Comparison of ENCODE assay signal across 16 cellular contexts in the genomic region with DNA sequence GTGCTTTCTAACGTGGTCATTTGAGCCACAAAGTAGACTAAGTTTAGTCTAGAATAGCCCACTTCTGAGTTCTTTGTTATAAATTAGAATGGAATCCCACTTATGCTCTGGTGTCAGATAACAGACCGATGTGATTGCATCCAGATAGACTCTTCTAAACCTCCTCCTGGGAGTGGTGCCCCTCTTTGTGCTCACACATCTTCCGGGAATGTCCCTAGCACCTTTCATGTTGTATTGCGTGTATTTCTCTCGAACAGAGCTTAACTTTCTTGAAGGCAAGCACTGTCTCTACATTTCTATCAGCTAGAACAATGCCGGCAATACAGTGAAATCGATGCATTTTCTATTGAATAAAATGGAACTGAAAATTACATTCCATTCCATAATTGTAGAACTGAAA. TPM values are rescaled to one million over a fixed set of nuclear protein-coding genes. Genes with fewer than 3 reads are reported as not detected.
DNase-seq lines count a peak whose midpoint lies in the region; TF ChIP-seq lines count a peak whose summit lies in the region.
"Had no signal": no experiment of that assay in that cellular context is flagged by ENCODE, and none has a peak within 500 bp of the region (broad histone marks: within the 10 kb centered on the region; RNA-seq: fewer than 3 reads in every experiment).

No MANE protein-coding gene starts in this region.

- H3K27me3 Mint-ChIP-seq in CD8-positive, alpha-beta memory T cell: peaks cover 5 to 13% of the 10 kb centered on the region in 2 donors
- H3K27me3 Mint-ChIP-seq: stimulated activated memory B cell treated with anti-CD40 and anti-IgM and Interleukin-4, amounts not matched to agents 10 μg/mL and 1 μg/mL and 100 μg/mL, for 72 hours had no signal

- H3K4me2 ChIP-seq in OCI-LY3 (ENCODE audit: low read length): peak overlapping the region; percentile 64

- no peaks in the 10 kb centered on the region for H3K9me3 Mint-ChIP-seq in CD8-positive, alpha-beta memory T cell
- H3K9me3 Mint-ChIP-seq: activated T-helper 2 cell treated with anti-CD3 and anti-CD28 coated beads, Interferon-gamma antibody, Interleukin-2, Interleukin-4, amounts not matched to agents 10 μg/mL and 5 μg/mL and 100 μg/mL, durations not matched to agents 14 hours and 24 hours and 36 hours; CD14-positive monocyte; stimulated activated memory B cell treated with anti-CD40 and anti-IgM and Interleukin-4, amounts not matched to agents 10 μg/mL and 1 μg/mL and 100 μg/mL, for 72 hours had no signal

- no peaks in the 10 kb centered on the region for H4K20me1 ChIP-seq in OCI-LY3 (ENCODE audit: insufficient read depth, low read length)

- POLR2A ChIA-PET in HEK293 (lab: Yijun Ruan, JAX): no interaction called here
- POLR2A ChIA-PET in CD8-positive, alpha-beta memory T cell (lab: Charles Lee): no interaction called here

- H3K27me3 ChIP-seq in OCI-LY3 (ENCODE audit: low read depth, low read length): peaks cover 9% of the 10 kb centered on the region; the same call in 1 of the 2 replicates
- no peaks in the 10 kb centered on the region for H3K27me3 ChIP-seq in CD8-positive, alpha-beta memory T cell (ENCODE audit: insufficient read depth, low read length, poor library complexity, severe bottlenecking)
- H3K27me3 ChIP-seq: left lung had no signal

- H3K4me3 Mint-ChIP-seq in CD8-positive, alpha-beta memory T cell: no peak overlapping the region
- H3K4me3 Mint-ChIP-seq: CD14-positive monocyte; stimulated activated memory B cell treated with anti-CD40 and anti-IgM and Interleukin-4, amounts not matched to agents 10 μg/mL and 1 μg/mL and 100 μg/mL, for 72 hours had no signal

- H3K36me3 ChIP-seq in HEK293 (ENCODE audit: control insufficient read depth in 2 of 2, insufficient read depth in 1 of 2, low read length in 2 of 2) (no peaks in the 10 kb centered on the region), OCI-LY3 (replicated peaks; ENCODE audit: low read depth, low read length) (no peaks in the 10 kb centered on the region)
- H3K36me3 ChIP-seq in CD8-positive, alpha-beta memory T cell (ENCODE audit: insufficient read depth, low read length): no peaks in the 10 kb centered on the region
- H3K36me3 ChIP-seq: gastroesophageal sphincter, left lung had no signal

- H3K4me1 ChIP-seq in HEK293 (ENCODE audit: control insufficient read depth, insufficient read depth, low read length) (peaks cover 5% of the 10 kb centered on the region), OCI-LY3 (ENCODE audit: low read length) (peaks cover 33% of the 10 kb centered on the region)
- H3K4me1 ChIP-seq in CD8-positive, alpha-beta memory T cell (ENCODE audit: insufficient read depth, low read length): no peaks in the 10 kb centered on the region
- H3K4me1 ChIP-seq: gastroesophageal sphincter had no signal

- H3K27ac ChIP-seq in HEK293 (ENCODE audit: extremely low read depth, low read depth, low read length) (no peak overlapping the region), OCI-LY3 (ENCODE audit: low read length) (no peak overlapping the region)
- H3K27ac ChIP-seq in CD8-positive, alpha-beta memory T cell (ENCODE audit: low read depth, low read length): no peak overlapping the region
- H3K27ac ChIP-seq: gastroesophageal sphincter, left lung had no signal

- H3K4me3 ChIP-seq in HEK293 (ENCODE audit: low read depth, low read length): no peak overlapping the region
- H3K4me3 ChIP-seq in OCI-LY3 (ENCODE audit: low read length): peak overlapping the region; percentile 45
- no peak overlapping the region for H3K4me3 ChIP-seq in skeletal muscle cell (ENCODE audit: low read depth, low read length)
- no peak overlapping the region for H3K4me3 ChIP-seq in CD8-positive, alpha-beta memory T cell (ENCODE audit: low read length)
- H3K4me3 ChIP-seq: gastroesophageal sphincter, left lung had no signal

- H3K9me3 ChIP-seq in HEK293 (ENCODE audit: control insufficient read depth, insufficient read depth, low read depth, low read length): no peaks in the 10 kb centered on the region
- no peaks in the 10 kb centered on the region for H3K9me3 ChIP-seq in OCI-LY3 (ENCODE audit: insufficient read depth, low read length)
- H3K9me3 ChIP-seq in CD8-positive, alpha-beta memory T cell (ENCODE audit: low read length): no peaks in the 10 kb centered on the region
- H3K9me3 ChIP-seq: gastroesophageal sphincter, left lung had no signal

- H3K79me2 ChIP-seq in OCI-LY3 (ENCODE audit: low read length): no peaks in the 10 kb centered on the region

- H3K4me1 Mint-ChIP-seq in CD8-positive, alpha-beta memory T cell: peaks cover 0 to 4% (median 0%) of the 10 kb centered on the region in 3 donors

- no peak overlapping the region for H3K27ac Mint-ChIP-seq in CD8-positive, alpha-beta memory T cell
- H3K27ac Mint-ChIP-seq: activated T-helper 2 cell treated with anti-CD3 and anti-CD28 coated beads, Interferon-gamma antibody, Interleukin-2, Interleukin-4, amounts not matched to agents 10 μg/mL and 5 μg/mL and 100 μg/mL, durations not matched to agents 14 hours and 24 hours and 36 hours; CD14-positive monocyte; stimulated activated memory B cell treated with anti-CD40 and anti-IgM and Interleukin-4, amounts not matched to agents 10 μg/mL and 1 μg/mL and 100 μg/mL, for 72 hours had no signal

- no peaks in the 10 kb centered on the region for H3K36me3 Mint-ChIP-seq in CD8-positive, alpha-beta memory T cell
- H3K36me3 Mint-ChIP-seq: CD14-positive monocyte; stimulated activated memory B cell treated with anti-CD40 and anti-IgM and Interleukin-4, amounts not matched to agents 10 μg/mL and 1 μg/mL and 100 μg/mL, for 72 hours had no signal

- no peak for TF ChIP-seq CTCF in HEK293 (tag by site-specific recombination; IDR thresholded peaks at IDR 0.05)
- no peak for TF ChIP-seq CTCF in OCI-LY3 (IDR thresholded peaks at IDR 0.05; ENCODE audit: low read depth, low read length)

- peak; percentile 93 for DNase-seq in iPS DF 4.7 (ENCODE audit: extremely low read depth, low spot score)
- DNase-seq in skeletal muscle cell (ENCODE audit: low read depth): peak; percentile 22
- no peak for DNase-seq in foreskin melanocyte
- no peak for DNase-seq in CD8-positive, alpha-beta memory T cell
- DNase-seq in COLO829 (ENCODE audit: low spot score): no peak
- DNase-seq: activated CD4-positive, alpha-beta T cell treated with anti-CD3 and anti-CD28 coated beads, Interleukin-2, amount 50 U/mL, for 48 hours; effector CD8-positive, alpha-beta T cell; left lung; NCI-H1694 had no signal

- CTCF ChIA-PET in HEK293 (lab: Yijun Ruan, JAX): no interaction called here
- CTCF ChIA-PET in CD8-positive, alpha-beta memory T cell (lab: Charles Lee): no interaction called here

- H2AFZ ChIP-seq in OCI-LY3 (ENCODE audit: low read depth, low read length): no peak overlapping the region

- no peak overlapping the region for H3K9ac ChIP-seq in OCI-LY3 (ENCODE audit: low read length)

TF ChIP-seq in HEK293, 187 proteins besides CTCF, POLR2A, EP300 and RAD21 (continues in another document):
- TF ChIP-seq, protein P1, sequence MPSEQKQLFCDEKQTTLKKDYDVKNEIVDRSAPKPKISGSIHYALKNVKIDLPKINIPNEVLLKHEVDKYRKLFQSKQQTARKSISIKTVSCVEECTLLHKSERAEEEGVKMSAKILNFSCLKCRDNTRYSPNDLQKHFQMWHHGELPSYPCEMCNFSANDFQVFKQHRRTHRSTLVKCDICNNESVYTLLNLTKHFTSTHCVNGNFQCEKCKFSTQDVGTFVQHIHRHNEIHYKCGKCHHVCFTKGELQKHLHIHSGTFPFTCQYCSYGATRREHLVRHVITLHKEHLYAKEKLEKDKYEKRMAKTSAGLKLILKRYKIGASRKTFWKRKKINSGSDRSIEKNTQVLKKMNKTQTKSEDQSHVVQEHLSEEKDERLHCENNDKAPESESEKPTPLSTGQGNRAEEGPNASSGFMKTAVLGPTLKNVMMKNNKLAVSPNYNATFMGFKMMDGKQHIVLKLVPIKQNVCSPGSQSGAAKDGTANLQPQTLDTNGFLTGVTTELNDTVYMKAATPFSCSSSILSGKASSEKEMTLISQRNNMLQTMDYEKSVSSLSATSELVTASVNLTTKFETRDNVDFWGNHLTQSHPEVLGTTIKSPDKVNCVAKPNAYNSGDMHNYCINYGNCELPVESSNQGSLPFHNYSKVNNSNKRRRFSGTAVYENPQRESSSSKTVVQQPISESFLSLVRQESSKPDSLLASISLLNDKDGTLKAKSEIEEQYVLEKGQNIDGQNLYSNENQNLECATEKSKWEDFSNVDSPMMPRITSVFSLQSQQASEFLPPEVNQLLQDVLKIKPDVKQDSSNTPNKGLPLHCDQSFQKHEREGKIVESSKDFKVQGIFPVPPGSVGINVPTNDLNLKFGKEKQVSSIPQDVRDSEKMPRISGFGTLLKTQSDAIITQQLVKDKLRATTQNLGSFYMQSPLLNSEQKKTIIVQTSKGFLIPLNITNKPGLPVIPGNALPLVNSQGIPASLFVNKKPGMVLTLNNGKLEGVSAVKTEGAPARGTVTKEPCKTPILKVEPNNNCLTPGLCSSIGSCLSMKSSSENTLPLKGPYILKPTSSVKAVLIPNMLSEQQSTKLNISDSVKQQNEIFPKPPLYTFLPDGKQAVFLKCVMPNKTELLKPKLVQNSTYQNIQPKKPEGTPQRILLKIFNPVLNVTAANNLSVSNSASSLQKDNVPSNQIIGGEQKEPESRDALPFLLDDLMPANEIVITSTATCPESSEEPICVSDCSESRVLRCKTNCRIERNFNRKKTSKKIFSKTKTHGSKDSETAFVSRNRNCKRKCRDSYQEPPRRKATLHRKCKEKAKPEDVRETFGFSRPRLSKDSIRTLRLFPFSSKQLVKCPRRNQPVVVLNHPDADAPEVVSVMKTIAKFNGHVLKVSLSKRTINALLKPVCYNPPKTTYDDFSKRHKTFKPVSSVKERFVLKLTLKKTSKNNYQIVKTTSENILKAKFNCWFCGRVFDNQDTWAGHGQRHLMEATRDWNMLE (tag by site-specific recombination; conservative IDR thresholded peaks at IDR 0.05; ENCODE audit: low read depth): no peak

RNA-seq across cellular contexts. Expression of a gene that starts 23.0 kb away (rescaled TPM):
- total RNA-seq in CD8-positive, alpha-beta memory T cell: not detected
- polyA plus RNA-seq in CD8-positive, alpha-beta memory T cell: not detected
- total RNA-seq: activated T-helper 2 cell treated with anti-CD3 and anti-CD28 coated beads, Interferon-gamma antibody, Interleukin-2, Interleukin-4, amounts not matched to agents 10 μg/mL and 5 μg/mL and 100 μg/mL, durations not matched to agents 14 hours and 24 hours and 36 hours had no signal
- polyA plus RNA-seq: CD14-positive monocyte, neural cell had no signal

Comparison
In these comparisons a context has a peak if more than half of its experiments do, and no peak if none do; other contexts are left out.
1. DNase-seq: peak in iPS DF 4.7 (single experiment) and skeletal muscle cell (single experiment); none in foreskin melanocyte (single experiment), CD8-positive, alpha-beta memory T cell (0 of 5) and COLO829 (single experiment).